10 cellular contexts compared by ENCODE assay signal in the genomic region with DNA sequence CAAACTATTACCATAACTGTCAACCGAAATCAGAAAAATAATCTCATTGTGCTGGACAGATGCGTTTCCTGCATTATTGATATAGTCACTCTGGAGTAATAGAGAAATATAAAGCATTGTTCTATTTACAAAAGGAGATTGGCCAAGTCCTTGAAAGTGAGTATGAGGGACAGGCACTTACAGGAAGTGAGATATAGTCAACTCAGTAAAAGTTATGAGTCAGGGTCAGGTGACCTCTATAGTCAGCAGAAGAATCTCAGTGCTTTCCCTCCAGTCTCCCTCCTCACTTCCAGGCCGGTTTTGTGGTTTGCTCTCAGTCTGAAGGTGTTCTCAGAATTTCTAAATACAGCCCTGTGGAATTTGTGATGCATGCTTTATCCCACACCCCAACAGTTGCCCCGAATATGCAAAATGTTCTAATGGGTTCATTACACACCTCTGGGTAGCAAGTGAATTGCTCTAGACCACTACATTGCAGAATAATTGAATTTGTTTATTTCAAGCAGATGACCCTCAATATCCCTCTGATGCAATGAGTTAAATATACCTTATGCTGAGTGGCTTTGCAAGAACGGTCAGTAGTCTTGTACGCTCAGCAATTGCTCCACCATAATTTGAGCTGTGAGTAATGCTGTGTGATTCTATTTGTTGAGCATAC.
DNase-seq lines count a peak whose midpoint lies in the region; ATAC-seq, FAIRE-seq and TF ChIP-seq lines count a peak whose summit lies in the region.
"Had no signal": no experiment of that assay in that cellular context is flagged by ENCODE, and none has a peak within 500 bp of the region (broad histone marks: within the 10 kb centered on the region; RNA-seq: fewer than 3 reads in every experiment).

No MANE protein-coding gene starts in this region.

- no peaks in the 10 kb centered on the region for H3K4me1 ChIP-seq in mesenchymal stem cell (ENCODE audit: control insufficient read depth, insufficient read depth, low read depth, low read length)

- no peak overlapping the region for H3K4me3 ChIP-seq in mesenchymal stem cell (ENCODE audit: insufficient read depth in 1 of 2, low read depth in 1 of 2, low read length in 2 of 2)

- H3K27me3 Mint-ChIP-seq in WTC11 (ENCODE audit: low read depth), result no peaks in the 10 kb centered on the region
- H3K27me3 Mint-ChIP-seq: activated naive CD8-positive, alpha-beta T cell treated with anti-CD3 and anti-CD28 coated beads, Interleukin-2, amount 10 ng/mL, durations not matched to agents 7 days and 5 days had no signal

- H4K91ac ChIP-seq in mesenchymal stem cell (ENCODE audit: low read length), result no peak overlapping the region

- no peak overlapping the region for H3K23ac ChIP-seq in mesenchymal stem cell (ENCODE audit: low read length in 2 of 2)

- no peak overlapping the region for H4K8ac ChIP-seq in mesenchymal stem cell (ENCODE audit: low read length)

- no peak overlapping the region for H2BK12ac ChIP-seq in mesenchymal stem cell (ENCODE audit: low read length in 2 of 2)

- H3K9me3 ChIP-seq in mesenchymal stem cell (ENCODE audit: control insufficient read depth, low read length), result peaks cover 7% of the 10 kb centered on the region

- no peaks in the 10 kb centered on the region for H3K36me3 Mint-ChIP-seq in WTC11
- H3K36me3 Mint-ChIP-seq: activated naive CD8-positive, alpha-beta T cell treated with anti-CD3 and anti-CD28 coated beads, Interleukin-2, amount 10 ng/mL, durations not matched to agents 7 days and 5 days had no signal

- no peaks in the 10 kb centered on the region for H3K79me1 ChIP-seq in mesenchymal stem cell (replicated peaks; ENCODE audit: low read length, poor library complexity, severe bottlenecking)

- ATAC-seq in GM18858 (IDR thresholded peaks at IDR 0.05; ENCODE audit: unreplicated experiment), result peak; percentile 71
- ATAC-seq in HG02884 (IDR thresholded peaks at IDR 0.05; ENCODE audit: unreplicated experiment), result peak; percentile 91
- ATAC-seq in WTC11, result no peak
- ATAC-seq in HG03571 (IDR thresholded peaks at IDR 0.05; ENCODE audit: unreplicated experiment), result no peak
- ATAC-seq: SK-N-SH treated with all-trans-retinoic acid at 6 μM for 48 hours had no signal

- POLR2A ChIA-PET in WTC11 (lab: Charles Lee), result no interaction called here

- H3K4me3 Mint-ChIP-seq in WTC11, result no peak overlapping the region
- H3K4me3 Mint-ChIP-seq: activated naive CD8-positive, alpha-beta T cell treated with anti-CD3 and anti-CD28 coated beads, Interleukin-2, amount 10 ng/mL, durations not matched to agents 7 days and 5 days had no signal

- FAIRE-seq in GM19239 (lab: Jason Lieb, UNC), result no peak

- H3K27me3 ChIP-seq in mesenchymal stem cell (ENCODE audit: control insufficient read depth in 1 of 2, insufficient read depth in 1 of 2, low read length in 2 of 2), result no peaks in the 10 kb centered on the region

- no peak overlapping the region for H3K14ac ChIP-seq in mesenchymal stem cell (ENCODE audit: low read length in 2 of 2)

- no peak overlapping the region for H2BK15ac ChIP-seq in mesenchymal stem cell (ENCODE audit: low read depth, poor library complexity, severe bottlenecking)

- H3K18ac ChIP-seq in mesenchymal stem cell (ENCODE audit: low read depth in 1 of 2, low read length in 2 of 2), result no peak overlapping the region

- H3K4me2 ChIP-seq in mesenchymal stem cell (ENCODE audit: low read length, poor library complexity, severe bottlenecking), result no peak overlapping the region

- H2AK5ac ChIP-seq in mesenchymal stem cell (ENCODE audit: low read length, severe bottlenecking), result no peak overlapping the region

- CTCF ChIA-PET in WTC11 (lab: Charles Lee), result interaction anchor here (0.8 to 2.0 kb wide), 2 partner anchors 348 kb away, joined by 3 to 11 read pairs; no protein-coding TSS in a partner anchor

- no peaks in the 10 kb centered on the region for H3K36me3 ChIP-seq in mesenchymal stem cell (ENCODE audit: control insufficient read depth in 1 of 2, insufficient read depth in 2 of 2, low read depth in 1 of 2, low read length in 2 of 2)

- H3K9ac ChIP-seq in mesenchymal stem cell (ENCODE audit: low read length), result no peak overlapping the region

- H3K27ac Mint-ChIP-seq in WTC11, result 0 out of 2 replicates have a peak overlapping the region, but pooled peaks have one; percentile 27
- H3K27ac Mint-ChIP-seq: activated naive CD8-positive, alpha-beta T cell treated with anti-CD3 and anti-CD28 coated beads, Interleukin-2, amount 10 ng/mL, durations not matched to agents 7 days and 5 days had no signal

- no peak for TF ChIP-seq CTCF in WTC11 (IDR thresholded peaks at IDR 0.05)

- H3K27ac ChIP-seq in mesenchymal stem cell (ENCODE audit: low read length, poor library complexity, severe bottlenecking), result peak overlapping the region; percentile 42

- no peak overlapping the region for H2BK120ac ChIP-seq in mesenchymal stem cell (ENCODE audit: low read depth, low read length)

- WGBS in mesenchymal stem cell, result 0% methylated on average over 1 of the region's 6 CpGs

- H3K4ac ChIP-seq in mesenchymal stem cell (ENCODE audit: low read depth in 1 of 2, low read length in 2 of 2), result peak overlapping the region in 1 of 2 experiments; percentile 35

- H2BK5ac ChIP-seq in mesenchymal stem cell (ENCODE audit: low read depth, low read length, poor library complexity, severe bottlenecking), result no peak overlapping the region

- no peak overlapping the region for H2AFZ ChIP-seq in mesenchymal stem cell (ENCODE audit: low read depth, low read length)

- DNase-seq in WTC11 (ENCODE audit: low spot score) (no peak), mesenchymal stem cell (peak; percentile 87), NCI-H2081 (lab: John Stamatoyannopoulos, UW) (no peak), GM19239 (ENCODE audit: insufficient read length, low spot score) (no peak), NCI-H1694 (lab: John Stamatoyannopoulos, UW) (no peak)
- DNase-seq: activated naive CD8-positive, alpha-beta T cell treated with anti-CD3 and anti-CD28 coated beads, Interleukin-2, amount 10 ng/mL, durations not matched to agents 7 days and 5 days had no signal

- peaks cover 23% of the 10 kb centered on the region for H3K4me1 Mint-ChIP-seq in WTC11
- H3K4me1 Mint-ChIP-seq: activated naive CD8-positive, alpha-beta T cell treated with anti-CD3 and anti-CD28 coated beads, Interleukin-2, amount 10 ng/mL, durations not matched to agents 7 days and 5 days had no signal

- H3K9me3 Mint-ChIP-seq in WTC11, result peaks cover 10% of the 10 kb centered on the region; the same call in 1 of the 2 replicates
- H3K9me3 Mint-ChIP-seq: activated naive CD8-positive, alpha-beta T cell treated with anti-CD3 and anti-CD28 coated beads, Interleukin-2, amount 10 ng/mL, durations not matched to agents 7 days and 5 days had no signal

TF ChIP-seq in WTC11, 78 proteins besides CTCF, POLR2A, EP300 and RAD21:
- TF ChIP-seq GABPB1 (CRISPR knock-in tag; IDR thresholded peaks at IDR 0.05) (no peak), ZNF232 (CRISPR knock-in tag; IDR thresholded peaks at IDR 0.05) (no peak), ZNF671 (CRISPR knock-in tag; IDR thresholded peaks at IDR 0.05) (no peak), CREB1 (CRISPR knock-in tag; IDR thresholded peaks at IDR 0.05) (no peak), KAT7 (CRISPR knock-in tag; IDR thresholded peaks at IDR 0.05; ENCODE audit: borderline replicate concordance) (no peak), GRHL2 (CRISPR knock-in tag; IDR thresholded peaks at IDR 0.05; ENCODE audit: insufficient replicate concordance, severe bottlenecking) (no peak), ZBTB21 (CRISPR knock-in tag; IDR thresholded peaks at IDR 0.05; ENCODE audit: borderline replicate concordance) (no peak)
- TF ChIP-seq, protein P1, sequence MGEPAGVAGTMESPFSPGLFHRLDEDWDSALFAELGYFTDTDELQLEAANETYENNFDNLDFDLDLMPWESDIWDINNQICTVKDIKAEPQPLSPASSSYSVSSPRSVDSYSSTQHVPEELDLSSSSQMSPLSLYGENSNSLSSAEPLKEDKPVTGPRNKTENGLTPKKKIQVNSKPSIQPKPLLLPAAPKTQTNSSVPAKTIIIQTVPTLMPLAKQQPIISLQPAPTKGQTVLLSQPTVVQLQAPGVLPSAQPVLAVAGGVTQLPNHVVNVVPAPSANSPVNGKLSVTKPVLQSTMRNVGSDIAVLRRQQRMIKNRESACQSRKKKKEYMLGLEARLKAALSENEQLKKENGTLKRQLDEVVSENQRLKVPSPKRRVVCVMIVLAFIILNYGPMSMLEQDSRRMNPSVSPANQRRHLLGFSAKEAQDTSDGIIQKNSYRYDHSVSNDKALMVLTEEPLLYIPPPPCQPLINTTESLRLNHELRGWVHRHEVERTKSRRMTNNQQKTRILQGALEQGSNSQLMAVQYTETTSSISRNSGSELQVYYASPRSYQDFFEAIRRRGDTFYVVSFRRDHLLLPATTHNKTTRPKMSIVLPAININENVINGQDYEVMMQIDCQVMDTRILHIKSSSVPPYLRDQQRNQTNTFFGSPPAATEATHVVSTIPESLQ (CRISPR knock-in tag; IDR thresholded peaks at IDR 0.05), result no peak

Comparison
In these comparisons a context has a peak if more than half of its experiments do, and no peak if none do; other contexts are left out.
1. ATAC-seq: peak in GM18858 (single experiment) and HG02884 (single experiment); none in WTC11 (single experiment) and HG03571 (single experiment).